ENCODE assay signal across 7 cellular contexts in the genomic region with DNA sequence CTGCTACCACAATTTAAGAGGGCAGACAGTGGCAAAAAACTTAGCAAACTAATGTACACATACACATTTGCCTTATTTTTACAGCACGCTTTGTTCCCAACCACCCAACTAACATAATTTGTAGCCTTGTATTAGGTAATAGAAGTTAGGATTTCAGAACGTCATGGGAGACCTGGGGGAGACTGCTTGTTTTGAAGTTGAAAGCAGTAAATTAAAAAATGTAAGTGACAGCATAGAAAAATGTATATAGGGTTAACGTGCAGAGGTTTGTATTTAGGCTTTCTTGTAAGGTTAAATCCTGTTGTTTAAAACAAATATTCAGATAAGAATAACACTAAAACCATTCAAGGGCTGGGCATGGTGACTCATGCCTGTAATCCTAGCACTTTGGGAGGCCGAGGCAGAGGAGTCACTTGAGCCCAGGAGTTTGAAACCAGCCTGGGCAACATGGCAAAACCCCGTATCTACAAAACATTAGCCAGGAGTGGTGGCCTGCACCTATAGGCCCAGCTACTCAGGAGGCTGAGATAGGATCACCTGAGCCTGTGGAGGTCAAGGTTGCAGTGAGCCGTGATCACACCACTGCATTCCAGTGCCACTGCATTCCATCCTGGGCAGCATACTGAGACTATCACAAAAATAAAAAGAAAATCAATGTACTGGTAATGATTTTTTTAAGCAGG. TPM values are rescaled to one million over a fixed set of nuclear protein-coding genes. Genes with fewer than 3 reads are reported as not detected.
A peak's percentile ranks its signal among the peaks of the same experiment; 100 is the strongest.
DNase-seq lines count a peak whose midpoint lies in the region; ATAC-seq, FAIRE-seq and TF ChIP-seq lines count a peak whose summit lies in the region.
"Not testable (repeated sequence)": the region's sequence is repeated elsewhere in the genome, so short reads cannot be mapped to it uniquely, and the experiment has no call there.

No MANE protein-coding gene starts in this region.

- intact Hi-C loops in Calu3 (cut with micrococcal nuclease; ENCODE audit: unreplicated experiment) (loop anchor here (5.0 kb wide), 1 partner anchor 43 kb away; no protein-coding TSS in a partner anchor), PC-3 (cut with micrococcal nuclease) (loop anchor here (1.0 kb wide), 1 partner anchor 43 kb away; no protein-coding TSS in a partner anchor)

- H3K4me3 Mint-ChIP-seq in Calu3 (ENCODE audit: low read depth, unreplicated experiment); chondrocyte (ENCODE audit: unreplicated experiment): not testable (repeated sequence)
- H3K4me3 Mint-ChIP-seq in nephron, result peak overlapping the region; percentile 20 to 33 (median 26)

- WGBS in hepatocyte (ENCODE audit: low lambda C conversion rate, missing lambda C conversion rate), result 39% methylated on average over 6 of the region's 6 CpGs

- H3K9me2 ChIP-seq in PC-3 (replicated peaks; ENCODE audit: low read length); hepatocyte (replicated peaks; ENCODE audit: insufficient read depth): not testable (repeated sequence)

- not testable (repeated sequence) for TF ChIP-seq CTCF in Calu3 (IDR thresholded peaks at IDR 0.05; ENCODE audit: unreplicated experiment); HEK293 (tag by site-specific recombination; IDR thresholded peaks at IDR 0.05); PC-3 (conservative IDR thresholded peaks at IDR 0.05; ENCODE audit: low read depth, low read length); chondrocyte (IDR thresholded peaks at IDR 0.05); hepatocyte (IDR thresholded peaks at IDR 0.05; ENCODE audit: poor library complexity); nephron (IDR thresholded peaks at IDR 0.05; ENCODE audit: unreplicated experiment in 3 of 3)

- H3K36me3 ChIP-seq in HEK293 (ENCODE audit: control insufficient read depth in 2 of 2, insufficient read depth in 1 of 2, low read length in 2 of 2); PC-3 (ENCODE audit: low read depth, low read length); hepatocyte (replicated peaks; ENCODE audit: insufficient read depth, low read depth): not testable (repeated sequence)

- not testable (repeated sequence) for H3K9me3 Mint-ChIP-seq in Calu3 (ENCODE audit: low read depth, unreplicated experiment); chondrocyte (ENCODE audit: low read depth); nephron

- H3K27me3 ChIP-seq in PC-3 (ENCODE audit: low read length); hepatocyte: not testable (repeated sequence)

- not testable (repeated sequence) for H3F3A ChIP-seq in PC-3 (ENCODE audit: low read length, unreplicated experiment)

- peaks cover 37% of the 10 kb centered on the region for H3K79me2 ChIP-seq in PC-3 (ENCODE audit: low read length)
- H3K79me2 ChIP-seq in hepatocyte, result peaks cover 17% of the 10 kb centered on the region

- H4K20me1 ChIP-seq in PC-3 (ENCODE audit: low read length) (peaks cover 13% of the 10 kb centered on the region), hepatocyte (ENCODE audit: insufficient read depth, poor library complexity, severe bottlenecking) (peaks cover 12% of the 10 kb centered on the region)

- POLR2A ChIA-PET in HEK293 (lab: Yijun Ruan, JAX); PC-3 (lab: Charles Lee; ENCODE audit: unreplicated experiment): not testable (repeated sequence)

- H3K27ac ChIP-seq in HEK293 (ENCODE audit: extremely low read depth, low read depth, low read length), result peak overlapping the region; percentile 65; the same call in 1 of the 2 replicates
- peak overlapping the region; percentile 87 for H3K27ac ChIP-seq in PC-3 (ENCODE audit: low read length)
- peak overlapping the region; percentile 43 for H3K27ac ChIP-seq in hepatocyte

- H3K4me1 Mint-ChIP-seq in Calu3 (ENCODE audit: low read depth, unreplicated experiment), result peaks cover 20% of the 10 kb centered on the region
- H3K4me1 Mint-ChIP-seq in chondrocyte (ENCODE audit: low read depth), result peaks cover 42% of the 10 kb centered on the region
- H3K4me1 Mint-ChIP-seq in nephron, result peaks cover 12% of the 10 kb centered on the region

- CTCF ChIA-PET in Calu3 (lab: Charles Lee); HEK293 (lab: Yijun Ruan, JAX): not testable (repeated sequence)
- CTCF ChIA-PET in PC-3 (lab: Charles Lee), result interaction anchor here (0.6 kb wide), 1 partner anchor 11 kb away, joined by 4 read pairs; no protein-coding TSS in a partner anchor

- peak overlapping the region; percentile 60 for H3K27ac Mint-ChIP-seq in Calu3 (ENCODE audit: unreplicated experiment)
- H3K27ac Mint-ChIP-seq in chondrocyte (ENCODE audit: unreplicated experiment), result peak overlapping the region; percentile 57
- peak overlapping the region in 1 of 3 experiments; percentile 21 for H3K27ac Mint-ChIP-seq in nephron

- not testable (repeated sequence) for BruUV-seq in Calu3 (replicated peaks; lab: Mats Ljungman, UMichigan); PC-3 (replicated peaks; lab: Mats Ljungman, UMichigan)

- H3K4me1 ChIP-seq in HEK293 (ENCODE audit: control insufficient read depth, insufficient read depth, low read length) (peaks cover 14% of the 10 kb centered on the region), PC-3 (ENCODE audit: insufficient read depth, low read length) (peaks cover 42% of the 10 kb centered on the region), hepatocyte (ENCODE audit: insufficient read depth) (peaks cover 14% of the 10 kb centered on the region)

- not testable (repeated sequence) for H3K27me3 Mint-ChIP-seq in Calu3 (ENCODE audit: unreplicated experiment); chondrocyte (ENCODE audit: low read depth); nephron (ENCODE audit: low read depth)

- H3K9me3 ChIP-seq in HEK293 (ENCODE audit: control insufficient read depth, insufficient read depth, low read depth, low read length); PC-3 (ENCODE audit: low read length); hepatocyte (ENCODE audit: low read depth): not testable (repeated sequence)

- H3K36me3 Mint-ChIP-seq in Calu3 (ENCODE audit: insufficient read depth, unreplicated experiment), result peaks cover 27% of the 10 kb centered on the region
- not testable (repeated sequence) for H3K36me3 Mint-ChIP-seq in chondrocyte (ENCODE audit: low read depth); nephron (ENCODE audit: low read depth)

- peak; percentile 77 for FAIRE-seq in TTC549 (lab: Jason Lieb, UNC)

- H3K9ac ChIP-seq in PC-3 (ENCODE audit: low read length), result peak overlapping the region; percentile 34

- peak overlapping the region; percentile 55 for H3K4me2 ChIP-seq in PC-3 (ENCODE audit: low read length)
- H3K4me2 ChIP-seq in hepatocyte, result not testable (repeated sequence)

- H3K4me3 ChIP-seq in HEK293 (ENCODE audit: low read depth, low read length); hepatocyte: not testable (repeated sequence)
- 0 out of 2 replicates have a peak overlapping the region, but pooled peaks have one; percentile 14 for H3K4me3 ChIP-seq in PC-3 (ENCODE audit: low read length)

- ATAC-seq in PC-3, result peak; percentile 11

- H2AFZ ChIP-seq in PC-3 (ENCODE audit: low read length), result peak overlapping the region; percentile 66
- not testable (repeated sequence) for H2AFZ ChIP-seq in hepatocyte

- DNase-seq in Calu3 (peak; percentile 48), PC-3 (peak; percentile 74)
- DNase-seq in chondrocyte (ENCODE audit: low spot score); hepatocyte (ENCODE audit: low spot score): not testable (repeated sequence)

TF ChIP-seq in HEK293, 187 proteins besides CTCF, POLR2A, EP300 and RAD21 (continues in another document):
- TF ChIP-seq SP7 (tag by site-specific recombination; IDR thresholded peaks at IDR 0.05), result 0 out of 2 replicates have a peak, but pooled peaks have one; percentile 29
- TF ChIP-seq, protein P1, sequence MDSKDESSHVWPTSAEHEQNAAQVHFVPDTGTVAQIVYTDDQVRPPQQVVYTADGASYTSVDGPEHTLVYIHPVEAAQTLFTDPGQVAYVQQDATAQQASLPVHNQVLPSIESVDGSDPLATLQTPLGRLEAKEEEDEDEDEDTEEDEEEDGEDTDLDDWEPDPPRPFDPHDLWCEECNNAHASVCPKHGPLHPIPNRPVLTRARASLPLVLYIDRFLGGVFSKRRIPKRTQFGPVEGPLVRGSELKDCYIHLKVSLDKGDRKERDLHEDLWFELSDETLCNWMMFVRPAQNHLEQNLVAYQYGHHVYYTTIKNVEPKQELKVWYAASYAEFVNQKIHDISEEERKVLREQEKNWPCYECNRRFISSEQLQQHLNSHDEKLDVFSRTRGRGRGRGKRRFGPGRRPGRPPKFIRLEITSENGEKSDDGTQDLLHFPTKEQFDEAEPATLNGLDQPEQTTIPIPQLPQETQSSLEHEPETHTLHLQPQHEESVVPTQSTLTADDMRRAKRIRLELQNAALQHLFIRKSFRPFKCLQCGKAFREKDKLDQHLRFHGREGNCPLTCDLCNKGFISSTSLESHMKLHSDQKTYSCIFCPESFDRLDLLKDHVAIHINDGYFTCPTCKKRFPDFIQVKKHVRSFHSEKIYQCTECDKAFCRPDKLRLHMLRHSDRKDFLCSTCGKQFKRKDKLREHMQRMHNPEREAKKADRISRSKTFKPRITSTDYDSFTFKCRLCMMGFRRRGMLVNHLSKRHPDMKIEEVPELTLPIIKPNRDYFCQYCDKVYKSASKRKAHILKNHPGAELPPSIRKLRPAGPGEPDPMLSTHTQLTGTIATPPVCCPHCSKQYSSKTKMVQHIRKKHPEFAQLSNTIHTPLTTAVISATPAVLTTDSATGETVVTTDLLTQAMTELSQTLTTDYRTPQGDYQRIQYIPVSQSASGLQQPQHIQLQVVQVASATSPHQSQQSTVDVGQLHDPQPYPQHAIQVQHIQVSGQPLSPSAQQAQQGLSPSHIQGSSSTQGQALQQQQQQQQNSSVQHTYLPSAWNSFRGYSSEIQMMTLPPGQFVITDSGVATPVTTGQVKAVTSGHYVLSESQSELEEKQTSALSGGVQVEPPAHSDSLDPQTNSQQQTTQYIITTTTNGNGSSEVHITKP (tag by site-specific recombination; IDR thresholded peaks at IDR 0.05), result peak; percentile 71

RNA-seq across cellular contexts. Expression of a gene that starts 2.3 kb away (rescaled TPM):
- total RNA-seq in Calu3 (2022), result 15.0 and 18.8 TPM in 2 replicates
- 68.2 and 76.6 TPM in 2 replicates for total RNA-seq in PC-3 (2014; rRNA removed)
- 33.4 to 41.0 TPM (median 36.2 TPM) in 3 replicates for total RNA-seq in chondrocyte
- 26.0 and 31.3 TPM in 2 replicates for total RNA-seq in hepatocyte
- polyA plus RNA-seq in hepatocyte, result 14.3 and 17.1 TPM in 2 replicates
